In genomic region chr10:112816033-112816430, GRCh38 we compare ENCODE assay signal across 21 cellular contexts.
DNase-seq lines count a peak whose midpoint lies in the region; ATAC-seq, FAIRE-seq and TF ChIP-seq lines count a peak whose summit lies in the region.
"Had no signal": no experiment of that assay in that cellular context is flagged by ENCODE, and none has a peak within 500 bp of the region (broad histone marks: within the 10 kb centered on the region; RNA-seq: fewer than 3 reads in every experiment).

No MANE protein-coding gene starts in this region.

- H4K20me1 ChIP-seq in GM23338 (replicated peaks; ENCODE audit: insufficient read depth), result no peaks in the 10 kb centered on the region
- H4K20me1 ChIP-seq in astrocyte (ENCODE audit: insufficient read depth, low read length), result peaks cover 7% of the 10 kb centered on the region

- no peaks in the 10 kb centered on the region for H3K79me2 ChIP-seq in GM23338 (replicated peaks; ENCODE audit: insufficient read depth)
- no peaks in the 10 kb centered on the region for H3K79me2 ChIP-seq in astrocyte (ENCODE audit: insufficient read depth, low read length)

- H3K27ac Mint-ChIP-seq in GM23338 (no peak overlapping the region), astrocyte (ENCODE audit: unreplicated experiment) (peak overlapping the region; percentile 91)
- H3K27ac Mint-ChIP-seq: activated naive CD8-positive, alpha-beta T cell; dendritic cell treated with granulocyte-macrophage colony-stimulating factor and Interleukin-4, amounts not matched to agents 40 ng/mL and 50 ng/mL, for 4 days had no signal

- no peaks in the 10 kb centered on the region; the same call in 1 of the 2 replicates for H3K36me3 ChIP-seq in GM23338 (ENCODE audit: insufficient read depth)
- H3K36me3 ChIP-seq in astrocyte (ENCODE audit: insufficient read depth, low read length), result no peaks in the 10 kb centered on the region
- H3K36me3 ChIP-seq in right lobe of liver, result no peaks in the 10 kb centered on the region
- H3K36me3 ChIP-seq in skeletal muscle satellite cell (ENCODE audit: insufficient read depth, low read length), result no peaks in the 10 kb centered on the region
- H3K36me3 ChIP-seq: brain microvascular endothelial cell, tibial artery had no signal

- H2AFZ ChIP-seq in GM23338 (no peak overlapping the region), astrocyte (ENCODE audit: low read depth, low read length) (no peak overlapping the region)

- H3K4me1 Mint-ChIP-seq in GM23338, result peaks cover 75% of the 10 kb centered on the region
- peaks cover 54% of the 10 kb centered on the region for H3K4me1 Mint-ChIP-seq in astrocyte (ENCODE audit: low read depth, unreplicated experiment)

- H3K4me3 ChIP-seq in GM23338 (no peak overlapping the region), astrocyte (ENCODE audit: insufficient read depth, low read depth, low read length) (no peak overlapping the region), right lobe of liver (no peak overlapping the region), skeletal muscle satellite cell (ENCODE audit: low read length) (no peak overlapping the region)
- H3K4me3 ChIP-seq: tibial artery had no signal

- H3K36me3 Mint-ChIP-seq in GM23338 (ENCODE audit: low read depth), result no peaks in the 10 kb centered on the region; the same call in 2 of the 3 replicates
- H3K36me3 Mint-ChIP-seq in astrocyte (ENCODE audit: low read depth, unreplicated experiment), result peaks cover 3% of the 10 kb centered on the region

- ATAC-seq in GM23338, result no peak
- ATAC-seq in right lobe of liver, result peak in 3 of 4 donors; percentile 2 to 22 (median 7)
- no peak for ATAC-seq in HG03108 (IDR thresholded peaks at IDR 0.05; ENCODE audit: unreplicated experiment)
- no peak for ATAC-seq in GM19467 (IDR thresholded peaks at IDR 0.05; ENCODE audit: unreplicated experiment)

- peaks cover 4% of the 10 kb centered on the region for H3K9me2 ChIP-seq in GM23338 (ENCODE audit: insufficient read depth)

- no peak for DNase-seq in GM23338 (ENCODE audit: low spot score)
- no peak for DNase-seq in astrocyte (ENCODE audit: low read depth)
- DNase-seq in right lobe of liver, result no peak
- DNase-seq in NCI-H187 treated with DMSO at 0.1 percent for 48 hours (lab: John Stamatoyannopoulos, UW), result no peak
- DNase-seq: activated CD4-positive, CD25-positive, alpha-beta regulatory T cell treated with anti-CD3 and anti-CD28 coated beads, Interleukin-2, amount 50 U/mL, for 72 hours; Caco-2; GOT3; NCI-H1417 treated with DMSO at 0.1 percent for 48 hours; NCI-H748 treated with DMSO at 0.1 percent for 48 hours; retina; T-helper 9 cell had no signal

- H3K27me3 ChIP-seq in GM23338 (ENCODE audit: insufficient read depth) (peaks cover 21% of the 10 kb centered on the region), astrocyte (ENCODE audit: insufficient read depth, low read length) (no peaks in the 10 kb centered on the region), right lobe of liver (no peaks in the 10 kb centered on the region), skeletal muscle satellite cell (ENCODE audit: control insufficient read depth, insufficient read depth, low read length) (no peaks in the 10 kb centered on the region)
- H3K27me3 ChIP-seq: brain microvascular endothelial cell, tibial artery had no signal

- H3K9me3 Mint-ChIP-seq in GM23338, result peaks cover 3% of the 10 kb centered on the region; the same call in 1 of the 3 replicates
- no peaks in the 10 kb centered on the region for H3K9me3 Mint-ChIP-seq in astrocyte (ENCODE audit: unreplicated experiment)
- H3K9me3 Mint-ChIP-seq: dendritic cell treated with granulocyte-macrophage colony-stimulating factor and Interleukin-4, amounts not matched to agents 40 ng/mL and 50 ng/mL, for 4 days; mesothelial cell of epicardium; stimulated activated effector memory CD8-positive, alpha-beta T cell treated with anti-CD3 and anti-CD28 coated beads, Interleukin-12 subunit alpha, Interleukin-12 subunit beta, amount 100 ng/mL, for 72 hours had no signal

- 46% methylated on average over 4 of the region's 4 CpGs for WGBS in right lobe of liver (ENCODE audit: insufficient coverage, low coverage, low lambda C conversion rate, missing lambda C conversion rate)

- H3K4me3 Mint-ChIP-seq in GM23338 (no peak overlapping the region), astrocyte (ENCODE audit: unreplicated experiment) (no peak overlapping the region)
- H3K4me3 Mint-ChIP-seq: activated naive CD8-positive, alpha-beta T cell; dendritic cell treated with granulocyte-macrophage colony-stimulating factor and Interleukin-4, amounts not matched to agents 40 ng/mL and 50 ng/mL, for 4 days; mesothelial cell of epicardium had no signal

- peaks cover 20% of the 10 kb centered on the region for H3K27me3 Mint-ChIP-seq in GM23338 (ENCODE audit: insufficient read depth, low read depth, poor library complexity)
- H3K27me3 Mint-ChIP-seq in astrocyte (ENCODE audit: low read depth, unreplicated experiment), result no peaks in the 10 kb centered on the region
- H3K27me3 Mint-ChIP-seq: activated naive CD8-positive, alpha-beta T cell had no signal

- H3F3A ChIP-seq in GM23338 (replicated peaks; ENCODE audit: low read depth), result peaks cover 15% of the 10 kb centered on the region

- H3K27ac ChIP-seq in GM23338 (ENCODE audit: low read depth), result no peak overlapping the region
- no peak overlapping the region for H3K27ac ChIP-seq in astrocyte (ENCODE audit: low read depth, low read length)
- H3K27ac ChIP-seq in right lobe of liver, result peak overlapping the region; percentile 7 to 21 (median 11)
- H3K27ac ChIP-seq: brain microvascular endothelial cell had no signal

- TF ChIP-seq CTCF in GM23338 (conservative IDR thresholded peaks at IDR 0.05; ENCODE audit: low read depth in 2 of 2) (no peak), astrocyte (IDR thresholded peaks at IDR 0.05; ENCODE audit: insufficient read depth, low read depth, low read length) (no peak), right lobe of liver (IDR thresholded peaks at IDR 0.05) (no peak)

- H3K4me1 ChIP-seq in GM23338 (ENCODE audit: insufficient read depth) (peaks cover 50% of the 10 kb centered on the region), astrocyte (ENCODE audit: insufficient read depth, low read length) (peaks cover 25% of the 10 kb centered on the region), right lobe of liver (peaks cover 0 to 20% (median 8%) of the 10 kb centered on the region in 4 donors), skeletal muscle satellite cell (ENCODE audit: control insufficient read depth, insufficient read depth, low read length) (peaks cover 31% of the 10 kb centered on the region)

- H3K9ac ChIP-seq in astrocyte (ENCODE audit: low read length) (no peak overlapping the region), skeletal muscle satellite cell (ENCODE audit: low read depth, low read length) (no peak overlapping the region)

- H3K4me2 ChIP-seq in GM23338 (peak overlapping the region; percentile 41; the same call in 1 of the 2 replicates), astrocyte (ENCODE audit: low read length) (peak overlapping the region; percentile 64), skeletal muscle satellite cell (ENCODE audit: low read length) (peak overlapping the region; percentile 40)

- no peak for TF ChIP-seq POLR2A in right lobe of liver (IDR thresholded peaks at IDR 0.05)

- no peak for FAIRE-seq in astrocyte (lab: Jason Lieb, UNC)
- FAIRE-seq: frontal cortex had no signal

- H3K9me3 ChIP-seq in astrocyte (ENCODE audit: insufficient read depth, low read depth, low read length) (no peaks in the 10 kb centered on the region), right lobe of liver (no peaks in the 10 kb centered on the region), skeletal muscle satellite cell (replicated peaks; ENCODE audit: low read length) (no peaks in the 10 kb centered on the region)
- H3K9me3 ChIP-seq: Caco-2, tibial artery had no signal

- intact Hi-C loops in right lobe of liver (cut with DNase I), result no loop called here

TF ChIP-seq in GM23338, 12 proteins besides CTCF, POLR2A, EP300 and RAD21 (continues in another document):
- no peak for TF ChIP-seq ZNF331 (CRISPR knock-in tag; IDR thresholded peaks at IDR 0.05; ENCODE audit: low read depth)
- no peak for TF ChIP-seq POLR2AphosphoS5 (IDR thresholded peaks at IDR 0.05; ENCODE audit: low read depth)
- TF ChIP-seq, protein P1, sequence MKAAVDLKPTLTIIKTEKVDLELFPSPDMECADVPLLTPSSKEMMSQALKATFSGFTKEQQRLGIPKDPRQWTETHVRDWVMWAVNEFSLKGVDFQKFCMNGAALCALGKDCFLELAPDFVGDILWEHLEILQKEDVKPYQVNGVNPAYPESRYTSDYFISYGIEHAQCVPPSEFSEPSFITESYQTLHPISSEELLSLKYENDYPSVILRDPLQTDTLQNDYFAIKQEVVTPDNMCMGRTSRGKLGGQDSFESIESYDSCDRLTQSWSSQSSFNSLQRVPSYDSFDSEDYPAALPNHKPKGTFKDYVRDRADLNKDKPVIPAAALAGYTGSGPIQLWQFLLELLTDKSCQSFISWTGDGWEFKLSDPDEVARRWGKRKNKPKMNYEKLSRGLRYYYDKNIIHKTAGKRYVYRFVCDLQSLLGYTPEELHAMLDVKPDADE (IDR thresholded peaks at IDR 0.05), result no peak
- no peak for TF ChIP-seq EZH2phosphoT487 (IDR thresholded peaks at IDR 0.05; ENCODE audit: unreplicated experiment)
- no peak for TF ChIP-seq CREB1 (CRISPR knock-in tag; IDR thresholded peaks at IDR 0.05; ENCODE audit: low read depth)
- TF ChIP-seq JUNB (IDR thresholded peaks at IDR 0.05; ENCODE audit: unreplicated experiment), result no peak
- TF ChIP-seq, protein P2, sequence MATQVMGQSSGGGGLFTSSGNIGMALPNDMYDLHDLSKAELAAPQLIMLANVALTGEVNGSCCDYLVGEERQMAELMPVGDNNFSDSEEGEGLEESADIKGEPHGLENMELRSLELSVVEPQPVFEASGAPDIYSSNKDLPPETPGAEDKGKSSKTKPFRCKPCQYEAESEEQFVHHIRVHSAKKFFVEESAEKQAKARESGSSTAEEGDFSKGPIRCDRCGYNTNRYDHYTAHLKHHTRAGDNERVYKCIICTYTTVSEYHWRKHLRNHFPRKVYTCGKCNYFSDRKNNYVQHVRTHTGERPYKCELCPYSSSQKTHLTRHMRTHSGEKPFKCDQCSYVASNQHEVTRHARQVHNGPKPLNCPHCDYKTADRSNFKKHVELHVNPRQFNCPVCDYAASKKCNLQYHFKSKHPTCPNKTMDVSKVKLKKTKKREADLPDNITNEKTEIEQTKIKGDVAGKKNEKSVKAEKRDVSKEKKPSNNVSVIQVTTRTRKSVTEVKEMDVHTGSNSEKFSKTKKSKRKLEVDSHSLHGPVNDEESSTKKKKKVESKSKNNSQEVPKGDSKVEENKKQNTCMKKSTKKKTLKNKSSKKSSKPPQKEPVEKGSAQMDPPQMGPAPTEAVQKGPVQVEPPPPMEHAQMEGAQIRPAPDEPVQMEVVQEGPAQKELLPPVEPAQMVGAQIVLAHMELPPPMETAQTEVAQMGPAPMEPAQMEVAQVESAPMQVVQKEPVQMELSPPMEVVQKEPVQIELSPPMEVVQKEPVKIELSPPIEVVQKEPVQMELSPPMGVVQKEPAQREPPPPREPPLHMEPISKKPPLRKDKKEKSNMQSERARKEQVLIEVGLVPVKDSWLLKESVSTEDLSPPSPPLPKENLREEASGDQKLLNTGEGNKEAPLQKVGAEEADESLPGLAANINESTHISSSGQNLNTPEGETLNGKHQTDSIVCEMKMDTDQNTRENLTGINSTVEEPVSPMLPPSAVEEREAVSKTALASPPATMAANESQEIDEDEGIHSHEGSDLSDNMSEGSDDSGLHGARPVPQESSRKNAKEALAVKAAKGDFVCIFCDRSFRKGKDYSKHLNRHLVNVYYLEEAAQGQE (IDR thresholded peaks at IDR 0.05; ENCODE audit: unreplicated experiment), result no peak

Comparison
In these comparisons a context has a peak if more than half of its experiments do, and no peak if none do; other contexts are left out.
1. ATAC-seq: peak in right lobe of liver (3 of 4); none in GM23338 (single experiment), HG03108 (single experiment) and GM19467 (single experiment).
2. H3K27ac ChIP-seq: peak in right lobe of liver (3 of 3); none in GM23338 (single experiment) and astrocyte (single experiment).
3. Peak in every context shown above with its lines, with median percentiles within 50 percentile points of each other: H3K4me2 ChIP-seq.